In the genomic region with DNA sequence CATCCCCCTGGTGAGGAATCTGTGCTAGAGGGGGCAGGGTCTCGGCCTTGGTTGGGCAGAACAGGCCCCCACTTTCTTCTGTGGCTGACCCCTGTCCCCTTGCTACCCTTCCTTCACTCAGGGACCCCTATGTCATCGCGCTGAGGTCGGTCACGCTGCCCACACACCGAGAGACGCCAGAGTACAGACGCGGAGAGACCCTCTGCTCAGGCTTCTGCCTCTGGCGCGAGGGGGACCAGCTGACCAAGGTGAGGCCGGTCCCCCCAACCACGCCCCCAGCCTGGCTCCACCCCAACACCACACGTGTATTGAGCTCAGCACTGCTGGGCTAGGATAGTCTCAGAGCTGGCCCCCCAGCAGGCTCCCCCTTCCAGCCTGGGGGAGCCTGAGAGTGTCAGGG, we compare ENCODE assay signal across 33 cellular contexts. TPM values are rescaled to one million over a fixed set of nuclear protein-coding genes. Genes with fewer than 3 reads are reported as not detected.
"Had no signal": no experiment of that assay in that cellular context is flagged by ENCODE, and none has a peak within 500 bp of the region (broad histone marks: within the 10 kb centered on the region; RNA-seq: fewer than 3 reads in every experiment).

No MANE protein-coding gene starts in this region.

- H3K36me3 Mint-ChIP-seq: activated naive CD4-positive, alpha-beta T cell treated with anti-CD3 and anti-CD28 coated beads, Interleukin-2, amount 50 U/mL, for 24 hours; activated naive CD8-positive, alpha-beta T cell treated with anti-CD3 and anti-CD28 coated beads, Interleukin-2, amount 10 ng/mL, durations not matched to agents 7 days and 5 days had no signal

- H3K36me3 ChIP-seq: SJCRH30, WERI-Rb-1 had no signal

- DNase-seq: activated CD4-positive, alpha-beta T cell treated with anti-CD3 and anti-CD28 coated beads for 36 hours; activated CD4-positive, alpha-beta T cell treated with anti-CD3 and anti-CD28 coated beads, Interleukin-2, amount 10 ng/mL, durations not matched to agents 7 days and 5 days; activated CD4-positive, alpha-beta T cell treated with anti-CD3 and anti-CD28 coated beads, Interleukin-2, amount 50 U/mL, for 48 hours; activated CD8-positive, alpha-beta T cell treated with anti-CD3 and anti-CD28 coated beads, Interleukin-2, amount 10 ng/mL, durations not matched to agents 7 days and 5 days; activated gamma-delta T cell; activated naive CD4-positive, alpha-beta T cell treated with Interleukin-2 at 50 U/mL for 16 hours; activated naive CD8-positive, alpha-beta T cell treated with anti-CD3 and anti-CD28 coated beads, Interleukin-2, amount 10 ng/mL, durations not matched to agents 7 days and 5 days; activated T-cell treated with anti-CD3 and anti-CD28 coated beads, Interleukin-2, amount 50 U/mL, for 24 hours; amygdala; NCI-H1048; NCI-H1105 treated with DMSO at 0.1 percent for 48 hours; NCI-H1436; NCI-H1694; NCI-H1930; NCI-H2081 treated with DMSO at 0.1 percent for 48 hours; NCI-H226; NCI-H446 treated with DMSO at 0.1 percent for 48 hours; NCI-H524; SHP77; SJCRH30; T1000; WERI-Rb-1 had no signal

- H3K27me3 Mint-ChIP-seq: activated CD4-positive, alpha-beta T cell treated with anti-CD3 and anti-CD28 coated beads for 36 hours; activated CD4-positive, alpha-beta T cell treated with anti-CD3 and anti-CD28 coated beads, Interleukin-2, amount 10 ng/mL, durations not matched to agents 7 days and 5 days; activated naive CD4-positive, alpha-beta T cell treated with anti-CD3 and anti-CD28 coated beads, Interleukin-2, amount 50 U/mL, for 24 hours; activated naive CD8-positive, alpha-beta T cell treated with anti-CD3 and anti-CD28 coated beads, Interleukin-2, amount 10 ng/mL, durations not matched to agents 7 days and 5 days; activated T-cell treated with anti-CD3 and anti-CD28 coated beads, Interleukin-2, amount 50 U/mL, for 24 hours had no signal

- H3K9me3 ChIP-seq: ascending aorta, SJCRH30 had no signal

- ATAC-seq: activated CD4-positive, alpha-beta T cell treated with anti-CD3 and anti-CD28 coated beads for 36 hours; activated CD4-positive, CD25-positive, alpha-beta regulatory T cell treated with anti-CD3 and anti-CD28 coated beads, Interleukin-2, amount 50 U/mL, for 24 hours; activated CD8-positive, alpha-beta T cell treated with anti-CD3 and anti-CD28 coated beads, Interleukin-2, amount 10 ng/mL, durations not matched to agents 7 days and 5 days had no signal

- H3K27ac Mint-ChIP-seq: activated CD4-positive, alpha-beta T cell treated with anti-CD3 and anti-CD28 coated beads for 36 hours; activated CD4-positive, alpha-beta T cell treated with anti-CD3 and anti-CD28 coated beads, Interleukin-2, amount 10 ng/mL, durations not matched to agents 7 days and 5 days; activated CD8-positive, alpha-beta T cell treated with anti-CD3 and anti-CD28 coated beads, Interleukin-2, amount 10 ng/mL, durations not matched to agents 7 days and 5 days; activated naive CD4-positive, alpha-beta T cell treated with anti-CD3 and anti-CD28 coated beads, Interleukin-2, amount 50 U/mL, for 24 hours; activated naive CD8-positive, alpha-beta T cell treated with anti-CD3 and anti-CD28 coated beads, Interleukin-2, amount 10 ng/mL, durations not matched to agents 7 days and 5 days; activated T-cell treated with anti-CD3 and anti-CD28 coated beads, Interleukin-2, amount 50 U/mL, for 24 hours; activated T-helper 2 cell treated with anti-CD3 and anti-CD28 coated beads, Interferon-gamma antibody, Interleukin-2, Interleukin-4, amounts not matched to agents 10 μg/mL and 5 μg/mL and 100 μg/mL, durations not matched to agents 14 hours and 24 hours and 36 hours had no signal

- H3K9me3 Mint-ChIP-seq: activated CD4-positive, alpha-beta T cell treated with anti-CD3 and anti-CD28 coated beads, Interleukin-2, amount 10 ng/mL, durations not matched to agents 7 days and 5 days; activated naive CD4-positive, alpha-beta T cell treated with anti-CD3 and anti-CD28 coated beads, Interleukin-2, amount 50 U/mL, for 24 hours; activated naive CD8-positive, alpha-beta T cell treated with anti-CD3 and anti-CD28 coated beads, Interleukin-2, amount 10 ng/mL, durations not matched to agents 7 days and 5 days; activated T-cell treated with anti-CD3 and anti-CD28 coated beads, Interleukin-2, amount 50 U/mL, for 24 hours; activated T-helper 2 cell treated with anti-CD3 and anti-CD28 coated beads, Interferon-gamma antibody, Interleukin-2, Interleukin-4, amounts not matched to agents 10 μg/mL and 5 μg/mL and 100 μg/mL, durations not matched to agents 14 hours and 24 hours and 36 hours; central memory CD8-positive, alpha-beta T cell had no signal

- H3K4me3 ChIP-seq: ascending aorta, cardiac muscle cell, SJCRH30, SK-N-MC had no signal

- H3K4me3 Mint-ChIP-seq: activated CD4-positive, alpha-beta T cell treated with anti-CD3 and anti-CD28 coated beads for 36 hours; activated CD4-positive, alpha-beta T cell treated with anti-CD3 and anti-CD28 coated beads, Interleukin-2, amount 10 ng/mL, durations not matched to agents 7 days and 5 days; activated CD8-positive, alpha-beta T cell treated with anti-CD3 and anti-CD28 coated beads, Interleukin-2, amount 10 ng/mL, durations not matched to agents 7 days and 5 days; activated naive CD4-positive, alpha-beta T cell treated with anti-CD3 and anti-CD28 coated beads, Interleukin-2, amount 50 U/mL, for 24 hours; activated naive CD8-positive, alpha-beta T cell treated with anti-CD3 and anti-CD28 coated beads, Interleukin-2, amount 10 ng/mL, durations not matched to agents 7 days and 5 days; activated T-cell treated with anti-CD3 and anti-CD28 coated beads, Interleukin-2, amount 50 U/mL, for 24 hours; central memory CD8-positive, alpha-beta T cell had no signal

- H3K27me3 ChIP-seq: ascending aorta, cardiac muscle cell, SJCRH30 had no signal

- H3K27ac ChIP-seq: ascending aorta, cardiac muscle cell, SJCRH30, SK-N-MC, WERI-Rb-1 had no signal

RNA-seq across cellular contexts. Expression of a gene that starts 15.5 kb away (rescaled TPM):
- total RNA-seq: activated CD4-positive, alpha-beta T cell treated with anti-CD3 and anti-CD28 coated beads for 36 hours; activated CD4-positive, alpha-beta T cell treated with anti-CD3 and anti-CD28 coated beads, Interleukin-2, amount 10 ng/mL, durations not matched to agents 7 days and 5 days; activated CD8-positive, alpha-beta T cell treated with anti-CD3 and anti-CD28 coated beads, Interleukin-2, amount 10 ng/mL, durations not matched to agents 7 days and 5 days; activated naive CD8-positive, alpha-beta T cell treated with anti-CD3 and anti-CD28 coated beads, Interleukin-2, amount 10 ng/mL, durations not matched to agents 7 days and 5 days; activated T-helper 2 cell treated with anti-CD3 and anti-CD28 coated beads, Interferon-gamma antibody, Interleukin-2, Interleukin-4, amounts not matched to agents 10 μg/mL and 5 μg/mL and 100 μg/mL, durations not matched to agents 14 hours and 24 hours and 36 hours; ascending aorta; M059J; RPMI7951; SJCRH30; T-helper 1 cell treated with Interleukin-12 subunit alpha and Interleukin-12 subunit beta and Interleukin-4 antibody, amounts not matched to agents 30 ng/mL and 1 ng/mL, for 36 hours; T-helper 2 cell treated with Interferon-gamma antibody and Interleukin-4, amounts not matched to agents 100 ng/mL and 5 ng/mL, for 36 hours had no signal

RNA-seq across cellular contexts. Expression of a gene that starts 33.8 kb away (rescaled TPM):
- total RNA-seq: activated CD8-positive, alpha-beta T cell treated with anti-CD3 and anti-CD28 coated beads, Interleukin-2, amount 10 ng/mL, durations not matched to agents 7 days and 5 days; M059J; RPMI7951; SJCRH30 had no signal
